In genomic region chr9:92707530-92707929, GRCh38 we compare ENCODE assay signal across 14 cellular contexts.
"Had no signal": no experiment of that assay in that cellular context is flagged by ENCODE, and none has a peak within 500 bp of the region (broad histone marks: within the 10 kb centered on the region; RNA-seq: fewer than 3 reads in every experiment).

No MANE protein-coding gene starts in this region.

- H3K27ac ChIP-seq: ascending aorta, gastroesophageal sphincter, stomach, thoracic aorta had no signal

- H3K27me3 ChIP-seq: ascending aorta, gastroesophageal sphincter, stomach had no signal

- ATAC-seq: gastroesophageal sphincter, left ventricle myocardium superior, SK-N-SH treated with all-trans-retinoic acid at 6 μM for 48 hours had no signal

- H3K4me3 ChIP-seq: ascending aorta, gastroesophageal sphincter, stomach, thoracic aorta had no signal

- DNase-seq: activated B cell treated with CpG ODN at 0.5 μM for 24 hours; activated CD4-positive, alpha-beta T cell treated with anti-CD3 and anti-CD28 coated beads, Interleukin-2, amount 50 U/mL, for 4 hours; activated naive CD4-positive, alpha-beta T cell; activated T-cell treated with anti-CD3 and anti-CD28 coated beads, Interleukin-2, amount 50 U/mL, for 48 hours; central memory CD4-positive, alpha-beta T cell; kidney; left ventricle myocardium superior; stimulated activated CD4-positive, alpha-beta T cell treated with anti-CD3 and anti-CD28 coated beads, Interleukin-15, amount 100 ng/mL, for 24 hours; stimulated activated CD4-positive, alpha-beta T cell treated with anti-CD3 and anti-CD28 coated beads, Interleukin-4, amount 100 ng/mL, for 4 hours; stomach had no signal

- H3K4me1 ChIP-seq: ascending aorta, gastroesophageal sphincter had no signal

- H3K9me3 ChIP-seq: ascending aorta, gastroesophageal sphincter, stomach, thoracic aorta had no signal
